23 cellular contexts compared by ENCODE assay signal in the genomic region with DNA sequence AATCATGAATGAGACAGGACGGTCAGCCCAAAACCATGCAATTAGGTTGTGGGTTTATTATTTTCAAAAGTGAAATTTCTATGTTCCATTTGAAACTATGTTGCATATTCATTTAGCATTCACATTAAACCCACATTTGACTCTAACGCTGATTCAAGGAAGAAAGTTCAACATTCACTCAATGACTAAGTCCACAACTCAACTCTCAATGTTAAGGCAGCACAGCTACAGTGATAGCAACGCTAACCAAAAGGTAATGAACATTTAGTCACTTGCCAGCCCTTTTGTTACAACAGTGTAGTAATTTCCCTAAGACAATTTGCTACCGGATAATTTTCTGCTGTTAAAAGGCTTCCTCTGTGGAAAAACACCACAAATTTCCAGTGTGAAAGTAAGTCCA. TPM values are rescaled to one million over a fixed set of nuclear protein-coding genes. Genes with fewer than 3 reads are reported as not detected.
DNase-seq lines count a peak whose midpoint lies in the region; ATAC-seq lines count a peak whose summit lies in the region.
"Had no signal": no experiment of that assay in that cellular context is flagged by ENCODE, and none has a peak within 500 bp of the region (broad histone marks: within the 10 kb centered on the region; RNA-seq: fewer than 3 reads in every experiment).

No MANE protein-coding gene starts in this region.

- H3K36me3 Mint-ChIP-seq in activated CD4-positive, alpha-beta T cell treated with anti-CD3 and anti-CD28 coated beads for 36 hours (ENCODE audit: low read depth), result peaks cover 50% of the 10 kb centered on the region
- H3K36me3 Mint-ChIP-seq in activated CD4-positive, alpha-beta T cell treated with anti-CD3 and anti-CD28 coated beads, Interleukin-2, amount 10 ng/mL, durations not matched to agents 7 days and 5 days (ENCODE audit: low read depth), result peaks cover 48% of the 10 kb centered on the region
- H3K36me3 Mint-ChIP-seq in activated naive CD4-positive, alpha-beta T cell treated with anti-CD3 and anti-CD28 coated beads, Interleukin-2, amount 50 U/mL, for 72 hours, result peaks cover 25 to 43% of the 10 kb centered on the region in 2 donors
- H3K36me3 Mint-ChIP-seq in activated naive CD4-positive, alpha-beta T cell treated with anti-CD3 and anti-CD28 coated beads for 36 hours (ENCODE audit: low read depth), result peaks cover 30% of the 10 kb centered on the region
- H3K36me3 Mint-ChIP-seq in activated T-helper 17 cell treated with anti-CD3 and anti-CD28 coated beads, Interleukin-2, amount 50 U/mL, for 72 hours (ENCODE audit: low read depth), result peaks cover 70% of the 10 kb centered on the region
- peaks cover 8 to 31% (median 19%) of the 10 kb centered on the region in 5 donors for H3K36me3 Mint-ChIP-seq in naive thymus-derived CD4-positive, alpha-beta T cell

- H3K9me3 Mint-ChIP-seq in activated CD4-positive, alpha-beta T cell treated with anti-CD3 and anti-CD28 coated beads for 36 hours (ENCODE audit: low read depth), result peaks cover 8% of the 10 kb centered on the region
- H3K9me3 Mint-ChIP-seq in activated CD4-positive, alpha-beta T cell treated with anti-CD3 and anti-CD28 coated beads, Interleukin-2, amount 10 ng/mL, durations not matched to agents 7 days and 5 days, result peaks cover 2% of the 10 kb centered on the region
- H3K9me3 Mint-ChIP-seq in activated naive CD4-positive, alpha-beta T cell treated with anti-CD3 and anti-CD28 coated beads, Interleukin-2, amount 50 U/mL, for 72 hours, result peaks cover 4 to 9% of the 10 kb centered on the region in 2 donors
- H3K9me3 Mint-ChIP-seq in activated naive CD4-positive, alpha-beta T cell treated with anti-CD3 and anti-CD28 coated beads for 36 hours, result peaks cover 6% of the 10 kb centered on the region
- H3K9me3 Mint-ChIP-seq in activated T-helper 17 cell treated with anti-CD3 and anti-CD28 coated beads, Interleukin-2, amount 50 U/mL, for 72 hours, result peaks cover 3% of the 10 kb centered on the region
- no peaks in the 10 kb centered on the region for H3K9me3 Mint-ChIP-seq in naive thymus-derived CD4-positive, alpha-beta T cell

- H3K27ac ChIP-seq in naive thymus-derived CD4-positive, alpha-beta T cell (ENCODE audit: low read depth, low read length), result no peak overlapping the region
- H3K27ac ChIP-seq: RWPE1 had no signal

- H3K4me3 Mint-ChIP-seq in activated CD4-positive, alpha-beta T cell treated with anti-CD3 and anti-CD28 coated beads for 36 hours, result no peak overlapping the region
- H3K4me3 Mint-ChIP-seq in activated CD4-positive, alpha-beta T cell treated with anti-CD3 and anti-CD28 coated beads, Interleukin-2, amount 10 ng/mL, durations not matched to agents 7 days and 5 days, result no peak overlapping the region
- H3K4me3 Mint-ChIP-seq in activated naive CD4-positive, alpha-beta T cell treated with anti-CD3 and anti-CD28 coated beads for 36 hours, result no peak overlapping the region
- H3K4me3 Mint-ChIP-seq in activated T-helper 17 cell treated with anti-CD3 and anti-CD28 coated beads, Interleukin-2, amount 50 U/mL, for 72 hours, result peak overlapping the region; percentile 74
- H3K4me3 Mint-ChIP-seq in naive thymus-derived CD4-positive, alpha-beta T cell, result no peak overlapping the region

- peaks cover 59% of the 10 kb centered on the region for H3K4me1 Mint-ChIP-seq in activated CD4-positive, alpha-beta T cell treated with anti-CD3 and anti-CD28 coated beads for 36 hours
- H3K4me1 Mint-ChIP-seq in activated CD4-positive, alpha-beta T cell treated with anti-CD3 and anti-CD28 coated beads, Interleukin-2, amount 10 ng/mL, durations not matched to agents 7 days and 5 days, result peaks cover 27% of the 10 kb centered on the region
- peaks cover 49% of the 10 kb centered on the region for H3K4me1 Mint-ChIP-seq in activated naive CD4-positive, alpha-beta T cell treated with anti-CD3 and anti-CD28 coated beads for 36 hours (ENCODE audit: low read depth)
- H3K4me1 Mint-ChIP-seq in activated T-helper 17 cell treated with anti-CD3 and anti-CD28 coated beads, Interleukin-2, amount 50 U/mL, for 72 hours, result peaks cover 24% of the 10 kb centered on the region
- H3K4me1 Mint-ChIP-seq in naive thymus-derived CD4-positive, alpha-beta T cell, result peaks cover 10 to 62% (median 49%) of the 10 kb centered on the region in 7 donors

- peak overlapping the region; percentile 11 for H3K27ac Mint-ChIP-seq in activated CD4-positive, alpha-beta T cell treated with anti-CD3 and anti-CD28 coated beads for 36 hours
- H3K27ac Mint-ChIP-seq in activated CD4-positive, alpha-beta T cell treated with anti-CD3 and anti-CD28 coated beads, Interleukin-2, amount 10 ng/mL, durations not matched to agents 7 days and 5 days, result no peak overlapping the region
- peak overlapping the region in 1 of 2 donors; percentile 25 for H3K27ac Mint-ChIP-seq in activated naive CD4-positive, alpha-beta T cell treated with anti-CD3 and anti-CD28 coated beads, Interleukin-2, amount 50 U/mL, for 72 hours
- H3K27ac Mint-ChIP-seq in activated naive CD4-positive, alpha-beta T cell treated with anti-CD3 and anti-CD28 coated beads for 36 hours, result no peak overlapping the region
- peak overlapping the region; percentile 87 for H3K27ac Mint-ChIP-seq in activated T-helper 17 cell treated with anti-CD3 and anti-CD28 coated beads, Interleukin-2, amount 50 U/mL, for 72 hours
- H3K27ac Mint-ChIP-seq in naive thymus-derived CD4-positive, alpha-beta T cell, result no peak overlapping the region

- no peak overlapping the region for H3K4me3 ChIP-seq in naive thymus-derived CD4-positive, alpha-beta T cell (ENCODE audit: low read length)
- H3K4me3 ChIP-seq: MG63 had no signal

- ATAC-seq in activated CD4-positive, alpha-beta T cell treated with anti-CD3 and anti-CD28 coated beads for 36 hours, result peak; percentile 69
- ATAC-seq in activated naive CD4-positive, alpha-beta T cell treated with anti-CD3 and anti-CD28 coated beads, Interleukin-2, amount 50 U/mL, for 72 hours, result peak; percentile 75 to 84
- ATAC-seq in activated T-helper 17 cell treated with anti-CD3 and anti-CD28 coated beads, Interleukin-2, amount 50 U/mL, for 72 hours (replicated peaks), result peak; percentile 76
- ATAC-seq in stimulated activated naive CD8-positive, alpha-beta T cell treated with anti-CD3 and anti-CD28 coated beads, Interleukin-15, Interleukin-2, amounts not matched to agents 100 U/mL and 50 U/mL, for 24 hours, result peak; percentile 61
- ATAC-seq in naive thymus-derived CD4-positive, alpha-beta T cell, result no peak

- H3K4me1 ChIP-seq in naive thymus-derived CD4-positive, alpha-beta T cell (ENCODE audit: control insufficient read depth in 2 of 2, insufficient read depth in 2 of 2, low read length in 2 of 2), result peaks cover 0 to 29% of the 10 kb centered on the region in 2 donors

- CTCF ChIA-PET in activated CD4-positive, alpha-beta T cell treated with anti-CD3 and anti-CD28 coated beads for 36 hours (lab: Charles Lee), result no interaction called here
- CTCF ChIA-PET in activated CD4-positive, alpha-beta T cell treated with anti-CD3 and anti-CD28 coated beads, Interleukin-2, amount 10 ng/mL, durations not matched to agents 7 days and 5 days (lab: Charles Lee), result interaction anchor here (0.7 kb wide), 1 partner anchor 13 kb away, joined by 3 read pairs; no protein-coding TSS in a partner anchor
- CTCF ChIA-PET in activated naive CD4-positive, alpha-beta T cell treated with anti-CD3 and anti-CD28 coated beads for 36 hours (lab: Charles Lee), result no interaction called here
- CTCF ChIA-PET in naive thymus-derived CD4-positive, alpha-beta T cell (lab: Charles Lee), result no interaction called here

- no peaks in the 10 kb centered on the region for H3K27me3 Mint-ChIP-seq in activated CD4-positive, alpha-beta T cell treated with anti-CD3 and anti-CD28 coated beads for 36 hours
- H3K27me3 Mint-ChIP-seq in activated CD4-positive, alpha-beta T cell treated with anti-CD3 and anti-CD28 coated beads, Interleukin-2, amount 10 ng/mL, durations not matched to agents 7 days and 5 days, result no peaks in the 10 kb centered on the region
- H3K27me3 Mint-ChIP-seq in activated naive CD4-positive, alpha-beta T cell treated with anti-CD3 and anti-CD28 coated beads for 36 hours (ENCODE audit: low read depth), result no peaks in the 10 kb centered on the region
- no peaks in the 10 kb centered on the region for H3K27me3 Mint-ChIP-seq in activated T-helper 17 cell treated with anti-CD3 and anti-CD28 coated beads, Interleukin-2, amount 50 U/mL, for 72 hours
- H3K27me3 Mint-ChIP-seq in naive thymus-derived CD4-positive, alpha-beta T cell, result no peaks in the 10 kb centered on the region

- peaks cover 3 to 9% (median 6%) of the 10 kb centered on the region in 3 experiments for H3K36me3 ChIP-seq in naive thymus-derived CD4-positive, alpha-beta T cell (ENCODE audit: control insufficient read depth in 2 of 3, insufficient read depth in 3 of 3, low read length in 3 of 3)

- POLR2A ChIA-PET in activated CD4-positive, alpha-beta T cell treated with anti-CD3 and anti-CD28 coated beads for 36 hours (lab: Charles Lee), result interaction anchor here (0.6 to 1.2 kb wide), 3 partner anchors 36 to 455 kb away, joined by 3 to 4 read pairs (median 4); a partner anchor contains a TSS
- POLR2A ChIA-PET in activated CD4-positive, alpha-beta T cell treated with anti-CD3 and anti-CD28 coated beads, Interleukin-2, amount 10 ng/mL, durations not matched to agents 7 days and 5 days (lab: Charles Lee), result no interaction called here
- POLR2A ChIA-PET in naive thymus-derived CD4-positive, alpha-beta T cell (lab: Charles Lee), result no interaction called here

- no peak for DNase-seq in activated CD4-positive, alpha-beta T cell treated with anti-CD3 and anti-CD28 coated beads for 36 hours
- DNase-seq in activated CD4-positive, alpha-beta T cell treated with anti-CD3 and anti-CD28 coated beads, Interleukin-2, amount 10 ng/mL, durations not matched to agents 7 days and 5 days, result no peak
- DNase-seq in activated naive CD4-positive, alpha-beta T cell treated with anti-CD3 and anti-CD28 coated beads, Interleukin-2, amount 50 U/mL, for 72 hours (ENCODE audit: low spot score in 2 of 2), result no peak
- no peak for DNase-seq in activated naive CD4-positive, alpha-beta T cell treated with anti-CD3 and anti-CD28 coated beads for 36 hours
- no peak for DNase-seq in stimulated activated naive CD8-positive, alpha-beta T cell treated with anti-CD3 and anti-CD28 coated beads, Interleukin-15, Interleukin-2, amounts not matched to agents 100 U/mL and 50 U/mL, for 24 hours
- no peak for DNase-seq in NCI-H748 (lab: John Stamatoyannopoulos, UW; ENCODE audit: unreplicated experiment)
- DNase-seq in naive thymus-derived CD4-positive, alpha-beta T cell, result no peak
- DNase-seq: 8988T, Calu3, DMS79 treated with DMSO at 0.1 percent for 48 hours, GF-D8, HCEC 1CT, Kasumi-1, MG63, NCI-H1105 treated with DMSO at 0.1 percent for 48 hours, NCI-H146, NCI-H1930, NCI-H2107, NCI-H446, NCI-H524 treated with DMSO at 0.1 percent for 48 hours, SHP77 treated with DMSO at 0.1 percent for 48 hours had no signal

- no peaks in the 10 kb centered on the region for H3K9me3 ChIP-seq in naive thymus-derived CD4-positive, alpha-beta T cell (ENCODE audit: control insufficient read depth in 2 of 3, low read length in 3 of 3)
- H3K9me3 ChIP-seq: MG63 had no signal

- no peaks in the 10 kb centered on the region for H3K27me3 ChIP-seq in naive thymus-derived CD4-positive, alpha-beta T cell (ENCODE audit: control insufficient read depth in 2 of 2, insufficient read depth in 2 of 2, low read length in 2 of 2)
- H3K27me3 ChIP-seq: MG63 had no signal

- intact Hi-C loops in activated CD4-positive, alpha-beta T cell treated with anti-CD3 and anti-CD28 coated beads for 36 hours (cut with DNase I, micrococcal nuclease), result no loop called here
- intact Hi-C loops in activated naive CD4-positive, alpha-beta T cell treated with anti-CD3 and anti-CD28 coated beads for 36 hours (cut with micrococcal nuclease), result no loop called here
- intact Hi-C loops in naive thymus-derived CD4-positive, alpha-beta T cell (cut with micrococcal nuclease), result no loop called here

RNA-seq across cellular contexts. Expression of a gene that starts 6.4 kb away (rescaled TPM):
- total RNA-seq in activated CD4-positive, alpha-beta T cell treated with anti-CD3 and anti-CD28 coated beads for 36 hours, result 10 to 100 TPM in 1 of 2 experiments, 1 to 10 TPM in 1; 6.3 to 10.5 TPM
- 10 to 100 TPM; 16.1 to 21.1 TPM for total RNA-seq in activated CD4-positive, alpha-beta T cell treated with anti-CD3 and anti-CD28 coated beads, Interleukin-2, amount 10 ng/mL, durations not matched to agents 7 days and 5 days
- total RNA-seq in activated naive CD4-positive, alpha-beta T cell treated with anti-CD3 and anti-CD28 coated beads, Interleukin-2, amount 50 U/mL, for 72 hours, result 10 to 100 TPM; 12.4 to 29.3 TPM
- total RNA-seq in activated naive CD4-positive, alpha-beta T cell treated with anti-CD3 and anti-CD28 coated beads for 36 hours, result 10 to 100 TPM in 1 of 2 experiments, 1 to 10 TPM in 1; 7.4 to 10.9 TPM
- total RNA-seq in activated T-helper 17 cell treated with anti-CD3 and anti-CD28 coated beads, Interleukin-2, amount 50 U/mL, for 72 hours, result 10 to 100 TPM; 13.8 to 22.5 TPM
- 10 to 100 TPM; 21.5 to 28.5 (median 22.2) TPM for total RNA-seq in naive thymus-derived CD4-positive, alpha-beta T cell
- 1 to 10 TPM; 4.3 to 9.8 TPM for polyA plus RNA-seq in naive thymus-derived CD4-positive, alpha-beta T cell

RNA-seq across cellular contexts. Expression of a gene that starts 37.3 kb away (rescaled TPM):
- 10 to 100 TPM; 52.4 to 59.1 TPM for total RNA-seq in activated CD4-positive, alpha-beta T cell treated with anti-CD3 and anti-CD28 coated beads for 36 hours
- total RNA-seq in activated CD4-positive, alpha-beta T cell treated with anti-CD3 and anti-CD28 coated beads, Interleukin-2, amount 10 ng/mL, durations not matched to agents 7 days and 5 days, result 10 to 100 TPM; 52.7 to 52.8 TPM
- 10 to 100 TPM; 67.9 to 92.4 TPM for total RNA-seq in activated naive CD4-positive, alpha-beta T cell treated with anti-CD3 and anti-CD28 coated beads, Interleukin-2, amount 50 U/mL, for 72 hours
- 10 to 100 TPM; 44.5 to 44.8 TPM for total RNA-seq in activated naive CD4-positive, alpha-beta T cell treated with anti-CD3 and anti-CD28 coated beads for 36 hours
- total RNA-seq in activated T-helper 17 cell treated with anti-CD3 and anti-CD28 coated beads, Interleukin-2, amount 50 U/mL, for 72 hours, result 100 to 1,000 TPM in 1 of 2 donors, 10 to 100 TPM in 1; 44.4 to 126 TPM
- total RNA-seq in naive thymus-derived CD4-positive, alpha-beta T cell, result 10 to 100 TPM; 49.2 to 79.2 (median 57.0) TPM
- 10 to 100 TPM in 1 of 2 donors, 1 to 10 TPM in 1; 6.5 to 15.3 TPM for polyA plus RNA-seq in naive thymus-derived CD4-positive, alpha-beta T cell

Comparison
In these comparisons a context has a peak if more than half of its experiments do, and no peak if none do; other contexts are left out.
1. H3K27ac Mint-ChIP-seq: peak in activated CD4-positive, alpha-beta T cell treated with anti-CD3 and anti-CD28 coated beads for 36 hours (single experiment) and activated T-helper 17 cell treated with anti-CD3 and anti-CD28 coated beads, Interleukin-2, amount 50 U/mL, for 72 hours (single experiment); none in activated CD4-positive, alpha-beta T cell treated with anti-CD3 and anti-CD28 coated beads, Interleukin-2, amount 10 ng/mL, durations not matched to agents 7 days and 5 days (single experiment), activated naive CD4-positive, alpha-beta T cell treated with anti-CD3 and anti-CD28 coated beads for 36 hours (single experiment) and naive thymus-derived CD4-positive, alpha-beta T cell (0 of 9).